8 cellular contexts compared by ENCODE assay signal in the genomic region with DNA sequence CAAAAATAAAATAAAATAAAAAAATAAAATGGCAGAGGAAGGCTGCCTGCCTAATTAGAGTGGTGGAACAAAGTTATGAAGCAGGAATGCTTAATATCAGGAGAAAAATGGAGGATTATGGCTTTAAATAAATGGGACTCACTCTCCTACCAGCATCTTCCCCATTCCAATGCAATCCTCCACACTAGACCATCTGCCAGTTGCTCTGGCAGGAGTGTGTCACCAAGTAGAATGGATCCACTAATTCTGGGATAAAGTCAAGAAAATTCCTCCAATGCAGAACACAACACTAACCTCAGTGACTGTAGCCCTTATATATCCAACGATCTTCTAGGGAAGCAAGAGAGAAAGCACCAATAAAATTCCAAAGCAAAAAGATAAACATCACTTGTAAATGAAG.
"Had no signal": no experiment of that assay in that cellular context is flagged by ENCODE, and none has a peak within 500 bp of the region (broad histone marks: within the 10 kb centered on the region; RNA-seq: fewer than 3 reads in every experiment).

No MANE protein-coding gene starts in this region.

- H3K27ac ChIP-seq: GM23248, HL-60, KMS-11 had no signal

- H3K4me2 ChIP-seq: KMS-11 had no signal

- FAIRE-seq: HepG2 had no signal

- H3K9ac ChIP-seq: GM23248, KMS-11 had no signal

- ATAC-seq: HepG2 had no signal

- H3K9me3 ChIP-seq: HAP-1 had no signal

- H3K4me3 ChIP-seq: GM23248, HAP-1 had no signal

- H2AFZ ChIP-seq: GM23248 had no signal

- DNase-seq: GM23248, GOT3, H7, KBM-7 had no signal

- H3K36me3 ChIP-seq: HAP-1 had no signal
